In genomic region chr10:51892965-51893658, GRCh38 we compare ENCODE assay signal across 8 cellular contexts.
DNase-seq lines count a peak whose midpoint lies in the region; ATAC-seq and TF ChIP-seq lines count a peak whose summit lies in the region.

No MANE protein-coding gene starts in this region.

- TF ChIP-seq CTCF in A673 (conservative IDR thresholded peaks at IDR 0.05; ENCODE audit: low read depth, low read length) = 0 out of 2 replicates have a peak, but pooled peaks have one; percentile 18

- DNase-seq in A673 (ENCODE audit: low spot score) (peak; percentile 4), left lobe of liver (ENCODE audit: low spot score) (no peak), activated gamma-delta T cell treated with Interleukin-2 at 50 U/mL for 16 hours (no peak), NCI-H1694 (lab: John Stamatoyannopoulos, UW) (no peak)

- no TSS peak for BruUV-seq in A673 (replicated peaks; lab: Mats Ljungman, UMichigan)

- no peaks in the 10 kb centered on the region for H3K36me3 ChIP-seq in A673 (ENCODE audit: insufficient read depth, low read length, poor library complexity, severe bottlenecking)

- intact Hi-C loops in A673 (cut with micrococcal nuclease; ENCODE audit: unreplicated experiment) = no loop called here

- no peaks in the 10 kb centered on the region for H3K27me3 ChIP-seq in A673 (replicated peaks; ENCODE audit: insufficient read depth, low read depth, low read length, poor library complexity)

- peak; percentile 80 for ATAC-seq in GM18520 (IDR thresholded peaks at IDR 0.05; ENCODE audit: unreplicated experiment)
- peak; percentile 87 for ATAC-seq in HG03159 (IDR thresholded peaks at IDR 0.05; ENCODE audit: unreplicated experiment)
- peak; percentile 83 for ATAC-seq in SK-N-SH treated with all-trans-retinoic acid at 6 μM for 48 hours
- ATAC-seq in left lobe of liver = peak; percentile 44
- no peak for ATAC-seq in HG03045 (IDR thresholded peaks at IDR 0.05; ENCODE audit: unreplicated experiment)

- CTCF ChIA-PET in A673 (lab: Charles Lee) = no interaction called here

- no peak overlapping the region for H3K4me3 ChIP-seq in A673 (ENCODE audit: low read depth, low read length, poor library complexity, severe bottlenecking)

- no peak overlapping the region for H3K27ac ChIP-seq in A673 (ENCODE audit: low read depth, low read length, poor library complexity, severe bottlenecking)

- H3K4me1 ChIP-seq in A673 (ENCODE audit: insufficient read depth, low read length, poor library complexity, severe bottlenecking) = no peaks in the 10 kb centered on the region

- POLR2A ChIA-PET in A673 (lab: Charles Lee; ENCODE audit: low non-redundant PET) = no interaction called here

- H3K9me3 ChIP-seq in A673 (ENCODE audit: low read depth, low read length, poor library complexity, severe bottlenecking) = no peaks in the 10 kb centered on the region

TF ChIP-seq in SK-N-SH treated with all-trans-retinoic acid at 6 μM for 48 hours, 23 proteins besides CTCF, POLR2A, EP300 and RAD21:
- TF ChIP-seq TSHZ2 (CRISPR knock-in tag; IDR thresholded peaks at IDR 0.05) (no peak), CSDC2 (CRISPR knock-in tag; IDR thresholded peaks at IDR 0.05) (no peak), ESRRG (CRISPR knock-in tag; IDR thresholded peaks at IDR 0.05) (no peak), RARB (CRISPR knock-in tag; IDR thresholded peaks at IDR 0.05) (no peak), GLIS3 (CRISPR knock-in tag; IDR thresholded peaks at IDR 0.05) (no peak), ZNF70 (CRISPR knock-in tag; IDR thresholded peaks at IDR 0.05) (no peak), ZFP3 (CRISPR knock-in tag; IDR thresholded peaks at IDR 0.05) (no peak), PATZ1 (CRISPR knock-in tag; IDR thresholded peaks at IDR 0.05; ENCODE audit: borderline replicate concordance) (no peak), ISL1 (CRISPR knock-in tag; IDR thresholded peaks at IDR 0.05) (no peak), BACH2 (CRISPR knock-in tag; IDR thresholded peaks at IDR 0.05; ENCODE audit: borderline replicate concordance) (no peak), ZNF8 (CRISPR knock-in tag; IDR thresholded peaks at IDR 0.05) (no peak), CREB5 (CRISPR knock-in tag; IDR thresholded peaks at IDR 0.05; ENCODE audit: low read depth) (no peak), ZFP30 (CRISPR knock-in tag; IDR thresholded peaks at IDR 0.05) (no peak), TOX (CRISPR knock-in tag; IDR thresholded peaks at IDR 0.05; ENCODE audit: borderline replicate concordance) (no peak), ARNTL (CRISPR knock-in tag; IDR thresholded peaks at IDR 0.05; ENCODE audit: borderline replicate concordance, low read depth) (no peak), ZNF565 (CRISPR knock-in tag; conservative IDR thresholded peaks at IDR 0.05; ENCODE audit: low read depth) (no peak), ZC3H10 (CRISPR knock-in tag; IDR thresholded peaks at IDR 0.05) (no peak), OSR1 (CRISPR knock-in tag; IDR thresholded peaks at IDR 0.05) (no peak), PPARA (CRISPR knock-in tag; IDR thresholded peaks at IDR 0.05; ENCODE audit: borderline replicate concordance) (no peak), SNAI2 (CRISPR knock-in tag; IDR thresholded peaks at IDR 0.05) (no peak)
